Comparison of ENCODE assay signal across 1 cellular context in genomic region chr7:55526329-55526728, GRCh38.
TF ChIP-seq lines count a peak whose summit lies in the region.

No MANE protein-coding gene starts in this region.

TF ChIP-seq in SK-N-SH, 30 proteins besides CTCF, POLR2A, EP300 and RAD21 (continued from another document):
- no peak for TF ChIP-seq USF2 (IDR thresholded peaks at IDR 0.05; ENCODE audit: borderline replicate concordance, low read depth, low read length)
- no peak for TF ChIP-seq RCOR1 (IDR thresholded peaks at IDR 0.05; ENCODE audit: low read length)
- TF ChIP-seq FOXJ3 (CRISPR knock-in tag; IDR thresholded peaks at IDR 0.05): no peak
TF ChIP-seq in SK-N-SH: peak in this region for 0.
